ENCODE assay signal across 1 cellular context in genomic region chr7:29086545-29086944, GRCh38.
A peak's percentile ranks its signal among the peaks of the same experiment; 100 is the strongest.
TF ChIP-seq lines count a peak whose summit lies in the region.

No MANE protein-coding gene starts in this region.

TF ChIP-seq in HEK293, 187 proteins besides CTCF, POLR2A, EP300 and RAD21 (continued from another document and continues in another):
- peak; percentile 37; the same call in 1 of the 2 replicates for TF ChIP-seq PRDM6 (tag by site-specific recombination; IDR thresholded peaks at IDR 0.05)
- TF ChIP-seq ZNF280C (tag by site-specific recombination; IDR thresholded peaks at IDR 0.05), result no peak
- no peak for TF ChIP-seq ZNF37A (tag by site-specific recombination; IDR thresholded peaks at IDR 0.05)
- TF ChIP-seq ZNF600 (tag by site-specific recombination; IDR thresholded peaks at IDR 0.05), result no peak
- no peak for TF ChIP-seq SP7 (tag by site-specific recombination; IDR thresholded peaks at IDR 0.05)
- TF ChIP-seq ZFP37 (tag by site-specific recombination; IDR thresholded peaks at IDR 0.05), result no peak
- no peak for TF ChIP-seq KLF8 (tag by site-specific recombination; IDR thresholded peaks at IDR 0.05)
- 0 out of 2 replicates have a peak, but pooled peaks have one; percentile 18 for TF ChIP-seq ZNF629 (tag by site-specific recombination; IDR thresholded peaks at IDR 0.05)
- TF ChIP-seq ZNF501 (tag by site-specific recombination; IDR thresholded peaks at IDR 0.05), result no peak
- TF ChIP-seq ZNF747 (tag by site-specific recombination; IDR thresholded peaks at IDR 0.05), result no peak
- TF ChIP-seq GFI1B (tag by site-specific recombination; IDR thresholded peaks at IDR 0.05), result no peak
- no peak for TF ChIP-seq ZNF24 (tag by site-specific recombination; IDR thresholded peaks at IDR 0.05)
- no peak for TF ChIP-seq ZNF791 (tag by site-specific recombination; IDR thresholded peaks at IDR 0.05)
- TF ChIP-seq KLF17 (tag by site-specific recombination; IDR thresholded peaks at IDR 0.05), result no peak
- no peak for TF ChIP-seq RBAK (tag by site-specific recombination; IDR thresholded peaks at IDR 0.05)
- no peak for TF ChIP-seq GLI2 (tag by site-specific recombination; IDR thresholded peaks at IDR 0.05; ENCODE audit: borderline replicate concordance, low read depth)
- peak; percentile 68 for TF ChIP-seq FEZF1 (tag by site-specific recombination; IDR thresholded peaks at IDR 0.05)
- no peak for TF ChIP-seq ZNF433 (tag by site-specific recombination; IDR thresholded peaks at IDR 0.05; ENCODE audit: low read depth)
- no peak for TF ChIP-seq ZNF132 (tag by site-specific recombination; IDR thresholded peaks at IDR 0.05; ENCODE audit: borderline replicate concordance)
- no peak for TF ChIP-seq ZBTB10 (tag by site-specific recombination; IDR thresholded peaks at IDR 0.05)
- no peak for TF ChIP-seq ZNF518A (tag by site-specific recombination; conservative IDR thresholded peaks at IDR 0.05; ENCODE audit: low read depth)
- TF ChIP-seq ZNF639 (tag by site-specific recombination; IDR thresholded peaks at IDR 0.05), result no peak
- peak; percentile 36; the same call in 1 of the 2 replicates for TF ChIP-seq OVOL3 (tag by site-specific recombination; IDR thresholded peaks at IDR 0.05)
- no peak for TF ChIP-seq HOXC10 (CRISPR knock-in tag; IDR thresholded peaks at IDR 0.05)
- TF ChIP-seq PRDM4 (tag by site-specific recombination; IDR thresholded peaks at IDR 0.05), result no peak
- no peak for TF ChIP-seq ZNF585B (tag by site-specific recombination; IDR thresholded peaks at IDR 0.05)
- TF ChIP-seq PATZ1 (tag by site-specific recombination; IDR thresholded peaks at IDR 0.05), result no peak
- TF ChIP-seq ZNF843 (tag by site-specific recombination; IDR thresholded peaks at IDR 0.05), result peak; percentile 57
- TF ChIP-seq HIC1 (tag by site-specific recombination; IDR thresholded peaks at IDR 0.05), result no peak
- TF ChIP-seq ZNF548 (tag by site-specific recombination; IDR thresholded peaks at IDR 0.05), result no peak
- no peak for TF ChIP-seq ZBTB20 (tag by site-specific recombination; IDR thresholded peaks at IDR 0.05)
- no peak for TF ChIP-seq ZNF658 (tag by site-specific recombination; IDR thresholded peaks at IDR 0.05)
- no peak for TF ChIP-seq ZNF335 (tag by site-specific recombination; conservative IDR thresholded peaks at IDR 0.05)
- TF ChIP-seq SCRT2 (tag by site-specific recombination; IDR thresholded peaks at IDR 0.05), result peak; percentile 44; the same call in 1 of the 2 replicates
